8 cellular contexts compared by ENCODE assay signal in genomic region chrX:154097597-154098541, GRCh38. TPM values are rescaled to one million over a fixed set of nuclear protein-coding genes. Genes with fewer than 3 reads are reported as not detected.
A peak's percentile ranks its signal among the peaks of the same experiment; 100 is the strongest.
DNase-seq lines count a peak whose midpoint lies in the region; ATAC-seq and TF ChIP-seq lines count a peak whose summit lies in the region.

Gene MECP2, minus strand, starts transcription at chrX:154097717.

- DNase-seq in D341Med (ENCODE audit: low spot score), result peak; percentile 94
- DNase-seq in HuH-7.5 (ENCODE audit: low spot score), result peak; percentile 86
- peak; percentile 95 for DNase-seq in OCI-M1 (lab: John Stamatoyannopoulos, UW)
- peak; percentile 81 for DNase-seq in activated T-cell treated with anti-CD3 and anti-CD28 coated beads for 24 hours (ENCODE audit: low read depth)
- DNase-seq in epithelial cell of esophagus (ENCODE audit: low read depth), result peak; percentile 91
- peak; percentile 80 to 81 for DNase-seq in stimulated activated CD8-positive, alpha-beta memory T cell treated with anti-CD3 and anti-CD28 coated beads, Interleukin-2, amount 100 ng/mL, for 48 hours (ENCODE audit: low read depth in 2 of 2)

- TF ChIP-seq CTCF in epithelial cell of esophagus (IDR thresholded peaks at IDR 0.05; ENCODE audit: insufficient read depth, low read depth, low read length, missing control alignments), result no peak

- H3K9me3 ChIP-seq in mononuclear cell (ENCODE audit: low read depth, low read length), result no peaks in the 10 kb centered on the region

- peaks cover 40% of the 10 kb centered on the region for H3K4me1 ChIP-seq in mononuclear cell (ENCODE audit: insufficient read depth, low read length)

- peak; percentile 71 for ATAC-seq in GM21526 (IDR thresholded peaks at IDR 0.05; ENCODE audit: low FRiP score, unreplicated experiment)

- H3K27me3 ChIP-seq in mononuclear cell (ENCODE audit: insufficient read depth, low read length), result no peaks in the 10 kb centered on the region

- H3K4me3 ChIP-seq in epithelial cell of esophagus (ENCODE audit: low read length) (peak within 1 kb of the TSS; percentile 61), mononuclear cell (ENCODE audit: low read length) (peak within 1 kb of the TSS; percentile 65)

RNA-seq across cellular contexts. Expression of gene MECP2, which starts in this region (rescaled TPM):
- total RNA-seq in mononuclear cell, result 142 TPM

Comparison
In these comparisons a context has a peak if more than half of its experiments do, and no peak if none do; other contexts are left out.
1. Peak in every context shown above with its lines: DNase-seq, ATAC-seq and H3K4me3 ChIP-seq.